Comparison of ENCODE assay signal across 31 cellular contexts in the genomic region with DNA sequence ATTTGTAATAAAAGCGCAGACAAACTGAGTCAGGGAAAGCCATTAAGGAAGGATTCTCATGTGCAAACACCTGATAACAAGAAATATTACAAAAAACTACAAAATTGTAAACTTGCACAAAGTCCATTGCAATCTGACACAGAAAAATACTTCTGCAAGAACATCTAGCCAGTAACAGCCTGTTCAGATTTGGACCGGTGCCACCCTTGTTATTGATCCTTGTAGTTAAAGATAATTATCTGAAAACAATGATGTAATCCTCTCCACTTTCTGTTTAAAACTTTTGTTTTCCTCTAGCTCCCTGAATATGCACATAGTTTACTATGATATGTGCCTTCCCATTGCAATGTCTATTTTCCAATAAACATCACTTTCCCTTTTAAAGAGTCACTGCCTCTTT.
"Had no signal": no experiment of that assay in that cellular context is flagged by ENCODE, and none has a peak within 500 bp of the region (broad histone marks: within the 10 kb centered on the region; RNA-seq: fewer than 3 reads in every experiment).

No MANE protein-coding gene starts in this region.

- H2AFZ ChIP-seq: PC-9 had no signal

- ATAC-seq: activated naive CD8-positive, alpha-beta T cell treated with anti-CD3 and anti-CD28 coated beads, Interleukin-2, amount 50 U/mL, for 24 hours; activated T-cell treated with anti-CD3 and anti-CD28 coated beads, Interleukin-2, amount 50 U/mL, for 4 hours; Right ventricle myocardium inferior had no signal

- DNase-seq: activated B cell treated with CpG ODN at 0.5 μM for 24 hours; activated CD4-positive, alpha-beta memory T cell treated with anti-CD3 and anti-CD28 coated beads for 36 hours; activated CD4-positive, alpha-beta T cell treated with anti-CD3 and anti-CD28 coated beads for 4 hours; activated CD4-positive, alpha-beta T cell treated with anti-CD3 and anti-CD28 coated beads, Interleukin-2, amount 50 U/mL, for 1 hour; activated CD4-positive, CD25-positive, alpha-beta regulatory T cell treated with anti-CD3 and anti-CD28 coated beads, Interleukin-2, amount 50 U/mL, for 72 hours; activated CD8-positive, alpha-beta memory T cell treated with anti-CD3 and anti-CD28 coated beads, Interleukin-2, amount 50 U/mL, for 4 hours; activated effector memory CD4-positive, alpha-beta T cell treated with Interleukin-2 at 50 U/mL for 16 hours; activated naive CD4-positive, alpha-beta T cell treated with anti-CD3 and anti-CD28 coated beads, Interleukin-2, amount 10 ng/mL, durations not matched to agents 7 days and 5 days; activated naive CD8-positive, alpha-beta T cell treated with anti-CD3 and anti-CD28 coated beads, Interleukin-2, amount 50 U/mL, for 24 hours; activated T-cell treated with anti-CD3 and anti-CD28 coated beads for 4 hours; activated T-cell treated with anti-CD3 and anti-CD28 coated beads, Interleukin-2, amount 50 U/mL, for 4 hours; anterior cingulate cortex; caudate nucleus; cerebellar nuclear complex; Karpas-422; KBM-7; NCI-H1694; NCI-H1930; NCI-H2081 treated with DMSO at 0.1 percent for 48 hours; NCI-H2171; NCI-H524; NCI-H774; PC-9; SIG-M5; SW 1271; T-helper 1 cell; T-helper 2 cell; T-helper 9 cell had no signal

- H3K27ac ChIP-seq: PC-9, RWPE1, VCaP had no signal

- H3K4me2 ChIP-seq: PC-9 had no signal

- H3K4me3 ChIP-seq: PC-9 had no signal
